11 cellular contexts compared by ENCODE assay signal in genomic region chr9:112890106-112891081, GRCh38. TPM values are rescaled to one million over a fixed set of nuclear protein-coding genes. Genes with fewer than 3 reads are reported as not detected.
A peak's percentile ranks its signal among the peaks of the same experiment; 100 is the strongest.
DNase-seq lines count a peak whose midpoint lies in the region; TF ChIP-seq lines count a peak whose summit lies in the region.
"Had no signal": no experiment of that assay in that cellular context is flagged by ENCODE, and none has a peak within 500 bp of the region (broad histone marks: within the 10 kb centered on the region; RNA-seq: fewer than 3 reads in every experiment).

A gene with protein sequence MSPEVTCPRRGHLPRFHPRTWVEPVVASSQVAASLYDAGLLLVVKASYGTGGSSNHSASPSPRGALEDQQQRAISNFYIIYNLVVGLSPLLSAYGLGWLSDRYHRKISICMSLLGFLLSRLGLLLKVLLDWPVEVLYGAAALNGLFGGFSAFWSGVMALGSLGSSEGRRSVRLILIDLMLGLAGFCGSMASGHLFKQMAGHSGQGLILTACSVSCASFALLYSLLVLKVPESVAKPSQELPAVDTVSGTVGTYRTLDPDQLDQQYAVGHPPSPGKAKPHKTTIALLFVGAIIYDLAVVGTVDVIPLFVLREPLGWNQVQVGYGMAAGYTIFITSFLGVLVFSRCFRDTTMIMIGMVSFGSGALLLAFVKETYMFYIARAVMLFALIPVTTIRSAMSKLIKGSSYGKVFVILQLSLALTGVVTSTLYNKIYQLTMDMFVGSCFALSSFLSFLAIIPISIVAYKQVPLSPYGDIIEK (minus strand): TSS chr9:112890876. CDS start chr9:112890681, 195 bp downstream.

- no peaks in the 10 kb centered on the region for H4K20me1 ChIP-seq in hepatocyte (ENCODE audit: insufficient read depth, poor library complexity, severe bottlenecking)

- DNase-seq in ELR (ENCODE audit: low read depth) (peak; percentile 10), astrocyte of the spinal cord (ENCODE audit: low read depth, low spot score) (no peak), hepatocyte (ENCODE audit: low spot score) (peak; percentile 22), trophoblast cell (peak in 1 of 2 donors; percentile 17), NCI-H774 (lab: John Stamatoyannopoulos, UW) (no peak), SHP77 treated with DMSO at 0.1 percent for 48 hours (lab: John Stamatoyannopoulos, UW) (no peak), DMS114 treated with DMSO at 0.1 percent for 48 hours (lab: John Stamatoyannopoulos, UW; ENCODE audit: unreplicated experiment) (no peak), NCI-H2171 treated with DMSO at 0.1 percent for 48 hours (lab: John Stamatoyannopoulos, UW) (no peak)
- DNase-seq: NCI-H2107 had no signal

- no peak within 1 kb of the TSS for H3K14ac ChIP-seq in trophoblast cell (ENCODE audit: low read length)

- H2BK120ac ChIP-seq in trophoblast cell (ENCODE audit: insufficient read depth, low read length, poor library complexity) = no peak within 1 kb of the TSS

- H3K23ac ChIP-seq in trophoblast cell (ENCODE audit: low read length) = no peak within 1 kb of the TSS

- H3K9ac ChIP-seq in trophoblast cell (ENCODE audit: low read length) = no peak within 1 kb of the TSS

- H4K91ac ChIP-seq in trophoblast cell (ENCODE audit: low read depth, low read length) = no peak within 1 kb of the TSS

- H3K36me3 ChIP-seq in hepatocyte (replicated peaks; ENCODE audit: insufficient read depth, low read depth) (no peaks in the 10 kb centered on the region), trophoblast cell (ENCODE audit: control insufficient read depth in 1 of 2, insufficient read depth in 2 of 2, low read length in 2 of 2) (no peaks in the 10 kb centered on the region)

- no peak within 1 kb of the TSS for H4K12ac ChIP-seq in trophoblast cell (ENCODE audit: low read depth, low read length)

- H3K4me1 ChIP-seq in hepatocyte (ENCODE audit: insufficient read depth) (no peaks in the 10 kb centered on the region), trophoblast cell (ENCODE audit: control insufficient read depth in 1 of 2, insufficient read depth in 2 of 2, low read length in 2 of 2) (peaks cover 7 to 8% of the 10 kb centered on the region in 2 experiments)

- H3K4me3 ChIP-seq in astrocyte of the spinal cord (ENCODE audit: low read depth, low read length) = peak within 1 kb of the TSS; percentile 17
- peak within 1 kb of the TSS; percentile 10 for H3K4me3 ChIP-seq in hepatocyte
- H3K4me3 ChIP-seq in trophoblast cell (ENCODE audit: low read depth, low read length) = peak within 1 kb of the TSS; percentile 55

- no peaks in the 10 kb centered on the region for H3K79me2 ChIP-seq in hepatocyte
- H3K79me2 ChIP-seq in trophoblast cell (ENCODE audit: control insufficient read depth, insufficient read depth, low read length, poor library complexity) = no peaks in the 10 kb centered on the region

- peaks cover 40% of the 10 kb centered on the region for H3K27me3 ChIP-seq in hepatocyte
- peaks cover 15% of the 10 kb centered on the region for H3K27me3 ChIP-seq in trophoblast cell (ENCODE audit: insufficient read depth, low read length)

- TF ChIP-seq CTCF in astrocyte of the spinal cord (IDR thresholded peaks at IDR 0.05; ENCODE audit: low read depth, low read length) = no peak
- TF ChIP-seq CTCF in hepatocyte (IDR thresholded peaks at IDR 0.05; ENCODE audit: poor library complexity) = no peak

- H3K4me2 ChIP-seq in hepatocyte (peak within 1 kb of the TSS; percentile 88), trophoblast cell (ENCODE audit: low read length) (peak within 1 kb of the TSS; percentile 92)

- H3K4ac ChIP-seq in trophoblast cell (ENCODE audit: low read depth, low read length) = no peak within 1 kb of the TSS

- no peaks in the 10 kb centered on the region for H3K9me2 ChIP-seq in hepatocyte (replicated peaks; ENCODE audit: insufficient read depth)

- H4K8ac ChIP-seq in trophoblast cell (ENCODE audit: low read depth, low read length) = no peak within 1 kb of the TSS

- no peaks in the 10 kb centered on the region for H3K79me1 ChIP-seq in trophoblast cell (ENCODE audit: low read length)

- 22% methylated on average over 75 of the region's 78 CpGs for WGBS in hepatocyte (ENCODE audit: low lambda C conversion rate, missing lambda C conversion rate)
- WGBS in trophoblast cell (ENCODE audit: extremely low coverage, insufficient coverage, insufficient read length) = no CpG with 5 or more reads among the region's 78 CpGs

- no peak within 1 kb of the TSS for H2BK12ac ChIP-seq in trophoblast cell (ENCODE audit: low read length)

- H3K9me3 ChIP-seq in hepatocyte (ENCODE audit: low read depth) (no peaks in the 10 kb centered on the region), trophoblast cell (ENCODE audit: insufficient read depth, low read depth, low read length) (peaks cover 5% of the 10 kb centered on the region)

- no peak within 1 kb of the TSS for H2AK5ac ChIP-seq in trophoblast cell (ENCODE audit: low read length)

- H2AFZ ChIP-seq in hepatocyte = no peak within 1 kb of the TSS
- H2AFZ ChIP-seq in trophoblast cell (ENCODE audit: insufficient read depth, low read length, poor library complexity) = no peak within 1 kb of the TSS

- no peak within 1 kb of the TSS for H2BK5ac ChIP-seq in trophoblast cell (ENCODE audit: low read depth, low read length, poor library complexity)

- no peak within 1 kb of the TSS for H3K18ac ChIP-seq in trophoblast cell (ENCODE audit: low read length)

- H3K27ac ChIP-seq in hepatocyte (no peak within 1 kb of the TSS), trophoblast cell (ENCODE audit: low read depth, low read length) (no peak within 1 kb of the TSS)

- in situ Hi-C loops in astrocyte of the spinal cord (cut with HindIII; ENCODE audit: low sequenced_read_pairs) = no loop called here

RNA-seq across cellular contexts. Expression of the gene that starts here (rescaled TPM):
- not detected in 2 replicates for total RNA-seq in hepatocyte
- polyA plus RNA-seq in hepatocyte = not detected in 2 replicates
- not detected in 2 replicates for polyA plus RNA-seq in trophoblast cell (2013)
- total RNA-seq: activated T-helper 1 cell treated with anti-CD3 and anti-CD28 coated beads, Interleukin-12 subunit alpha, Interleukin-12 subunit beta, Interleukin-2, Interleukin-4 antibody, amounts not matched to agents 30 ng/mL and 10 ng/mL and 1 ng/mL, durations not matched to agents 14 hours and 24 hours and 36 hours; temporal lobe had no signal

Comparison
In these comparisons a context has a peak if more than half of its experiments do, and no peak if none do; other contexts are left out.
1. Peak in DNase-seq, H3K4me3 ChIP-seq and H3K4me2 ChIP-seq in hepatocyte; RNA of the gene not detected or under 1 TPM.